In the genomic region with DNA sequence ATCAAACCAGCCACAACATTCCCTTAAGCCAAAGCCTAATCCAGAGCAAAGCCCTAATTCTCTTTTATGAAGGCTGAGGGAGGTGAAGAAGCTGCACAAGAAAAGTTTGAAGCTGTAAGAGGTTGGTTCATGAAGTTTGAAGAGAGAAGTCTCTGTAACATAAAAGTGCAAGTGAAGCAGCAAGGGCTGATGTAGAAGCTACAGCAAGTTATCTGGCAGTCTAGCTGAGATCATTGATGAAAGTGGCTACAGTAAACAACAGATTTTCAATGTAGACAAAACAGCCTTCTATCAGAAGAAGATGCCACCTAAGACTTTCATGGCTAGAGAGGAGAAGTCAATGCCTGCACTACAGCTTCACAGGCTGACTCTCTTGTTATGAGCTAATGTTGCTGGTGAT, we compare ENCODE assay signal across 23 cellular contexts. TPM values are rescaled to one million over a fixed set of nuclear protein-coding genes. Genes with fewer than 3 reads are reported as not detected.
DNase-seq lines count a peak whose midpoint lies in the region; ATAC-seq, FAIRE-seq and TF ChIP-seq lines count a peak whose summit lies in the region.
"Had no signal": no experiment of that assay in that cellular context is flagged by ENCODE, and none has a peak within 500 bp of the region (broad histone marks: within the 10 kb centered on the region; RNA-seq: fewer than 3 reads in every experiment).

No MANE protein-coding gene starts in this region.

- no peaks in the 10 kb centered on the region for H3F3A ChIP-seq in GM23338 (replicated peaks; ENCODE audit: low read depth)
- no peaks in the 10 kb centered on the region for H3F3A ChIP-seq in Loucy (ENCODE audit: low read depth)

- H2AFZ ChIP-seq in GM23338, result peak overlapping the region; percentile 78; the same call in 1 of the 2 replicates
- H2AFZ ChIP-seq in Loucy (ENCODE audit: low read length), result 0 out of 2 replicates have a peak overlapping the region, but pooled peaks have one; percentile 52
- H2AFZ ChIP-seq in osteoblast (ENCODE audit: low read length), result peak overlapping the region; percentile 23

- peaks cover 8% of the 10 kb centered on the region; the same call in 2 of the 3 replicates for H3K9me3 Mint-ChIP-seq in GM23338
- H3K9me3 Mint-ChIP-seq: CD4-positive, alpha-beta T cell had no signal

- H3K9me3 ChIP-seq in A549 (peaks cover 25% of the 10 kb centered on the region), Loucy (ENCODE audit: insufficient read depth, low read depth, low read length) (peaks cover 10% of the 10 kb centered on the region; the same call in 1 of the 2 replicates), osteoblast (ENCODE audit: low read depth, low read length) (no peaks in the 10 kb centered on the region)
- H3K9me3 ChIP-seq: HAP-1 had no signal

- H3K4me3 ChIP-seq in A549 (no peak overlapping the region), GM23338 (no peak overlapping the region), Loucy (ENCODE audit: low read length, poor library complexity, severe bottlenecking) (no peak overlapping the region), osteoblast (ENCODE audit: insufficient read depth, low read length) (no peak overlapping the region)
- H3K4me3 ChIP-seq: HAP-1 had no signal

- TF ChIP-seq CTCF in A549 (IDR thresholded peaks at IDR 0.05) (no peak), GM23338 (conservative IDR thresholded peaks at IDR 0.05; ENCODE audit: low read depth in 2 of 2) (no peak), Loucy (conservative IDR thresholded peaks at IDR 0.05; ENCODE audit: low read length) (no peak), osteoblast (IDR thresholded peaks at IDR 0.05; ENCODE audit: extremely low read depth, low read depth, low read length) (no peak)

- H4K20me1 ChIP-seq in GM23338 (replicated peaks; ENCODE audit: insufficient read depth) (no peaks in the 10 kb centered on the region), Loucy (ENCODE audit: insufficient read depth, low read length, poor library complexity, severe bottlenecking) (no peaks in the 10 kb centered on the region), osteoblast (ENCODE audit: insufficient read depth, low read length) (no peaks in the 10 kb centered on the region)

- TF ChIP-seq POLR2A in A549 (IDR thresholded peaks at IDR 0.05; ENCODE audit: low read length), result no peak

- H3K9ac ChIP-seq in Loucy (ENCODE audit: low read depth, low read length, poor library complexity, severe bottlenecking), result no peak overlapping the region

- no peak for TF ChIP-seq EP300 in A549 (IDR thresholded peaks at IDR 0.05)

- H3K27me3 ChIP-seq in GM23338 (ENCODE audit: insufficient read depth) (no peaks in the 10 kb centered on the region), Loucy (ENCODE audit: insufficient read depth, low read length, poor library complexity, severe bottlenecking) (no peaks in the 10 kb centered on the region), osteoblast (ENCODE audit: insufficient read depth, low read length) (no peaks in the 10 kb centered on the region)

- H3K4me3 Mint-ChIP-seq in GM23338, result no peak overlapping the region
- H3K4me3 Mint-ChIP-seq: CD4-positive, alpha-beta T cell; HFFc6 had no signal

- H3K9me2 ChIP-seq in GM23338 (ENCODE audit: insufficient read depth), result no peaks in the 10 kb centered on the region
- no peaks in the 10 kb centered on the region for H3K9me2 ChIP-seq in Loucy (replicated peaks; ENCODE audit: low read depth, low read length)

- H3K79me2 ChIP-seq in GM23338 (replicated peaks; ENCODE audit: insufficient read depth) (no peaks in the 10 kb centered on the region), Loucy (ENCODE audit: insufficient read depth, low read length) (no peaks in the 10 kb centered on the region), osteoblast (ENCODE audit: insufficient read depth, low read length) (no peaks in the 10 kb centered on the region)

- peak; percentile 39 for FAIRE-seq in A549 (lab: Jason Lieb, UNC)
- FAIRE-seq: A204.1, D721Med, G401.6, GM12892, GM18507, H1, HTR-8/SVneo had no signal

- H3K4me1 Mint-ChIP-seq in GM23338, result no peaks in the 10 kb centered on the region

- H3K36me3 ChIP-seq in GM23338 (ENCODE audit: insufficient read depth), result no peaks in the 10 kb centered on the region; the same call in 1 of the 2 replicates
- no peaks in the 10 kb centered on the region for H3K36me3 ChIP-seq in Loucy (ENCODE audit: insufficient read depth, low read length)
- no peaks in the 10 kb centered on the region for H3K36me3 ChIP-seq in osteoblast (ENCODE audit: insufficient read depth, low read length)
- H3K36me3 ChIP-seq: HAP-1 had no signal

- CTCF ChIA-PET in A549 (lab: Yijun Ruan, JAX), result interaction anchor here (0.7 to 2.0 kb wide), 2 partner anchors 12 to 13 kb away, joined by 4 to 11 read pairs; no protein-coding TSS in a partner anchor

- DNase-seq in A549 (ENCODE audit: low read depth in 1 of 2, low spot score in 1 of 2) (no peak), GM23338 (ENCODE audit: low spot score) (no peak), osteoblast (ENCODE audit: insufficient read length, low spot score, missing footprints) (no peak)
- DNase-seq in effector CD4-positive, alpha-beta T cell, result no peak
- DNase-seq: AML-193; Caco-2; CD4-positive, alpha-beta T cell; HFFc6; KG1 had no signal

- no peak for ATAC-seq in A549
- no peak for ATAC-seq in GM23338
- ATAC-seq in HG02973 (IDR thresholded peaks at IDR 0.05; ENCODE audit: unreplicated experiment), result no peak
- ATAC-seq in GM18519 (IDR thresholded peaks at IDR 0.05; ENCODE audit: low FRiP score, unreplicated experiment), result no peak

- no peak overlapping the region for H3K4me2 ChIP-seq in A549
- H3K4me2 ChIP-seq in GM23338, result no peak overlapping the region
- H3K4me2 ChIP-seq in Loucy (ENCODE audit: low read depth, low read length, poor library complexity, severe bottlenecking), result no peak overlapping the region
- H3K4me2 ChIP-seq in osteoblast (ENCODE audit: insufficient read depth, low read length), result no peak overlapping the region

- H3K4me1 ChIP-seq in A549 (no peaks in the 10 kb centered on the region), GM23338 (ENCODE audit: insufficient read depth) (no peaks in the 10 kb centered on the region), Loucy (ENCODE audit: insufficient read depth, low read length, poor library complexity, severe bottlenecking) (no peaks in the 10 kb centered on the region), osteoblast (ENCODE audit: insufficient read depth, low read length) (no peaks in the 10 kb centered on the region)
- H3K4me1 ChIP-seq: Caco-2, HAP-1 had no signal

- H3K27ac ChIP-seq in A549, result no peak overlapping the region
- no peak overlapping the region for H3K27ac ChIP-seq in GM23338 (ENCODE audit: low read depth)
- H3K27ac ChIP-seq in osteoblast (ENCODE audit: low read depth, low read length), result no peak overlapping the region
- H3K27ac ChIP-seq: C4-2B had no signal

- no peak for TF ChIP-seq RAD21 in A549 (conservative IDR thresholded peaks at IDR 0.05 in 1 of 2, IDR thresholded peaks at IDR 0.05 in 1 of 2)

- no peak overlapping the region for H3K27ac Mint-ChIP-seq in GM23338
- H3K27ac Mint-ChIP-seq: CD4-positive, alpha-beta T cell; HFFc6; IgD-negative memory B cell had no signal

- POLR2A ChIA-PET in A549 (lab: Yijun Ruan, JAX), result no interaction called here

- H3K36me3 Mint-ChIP-seq in GM23338 (ENCODE audit: low read depth), result 0 out of 3 replicates have a peak, but pooled peaks cover 5% of the 10 kb centered on the region
- H3K36me3 Mint-ChIP-seq: IgD-negative memory B cell had no signal

- H3K27me3 Mint-ChIP-seq in GM23338 (ENCODE audit: insufficient read depth, low read depth, poor library complexity), result no peaks in the 10 kb centered on the region

TF ChIP-seq in A549, 52 proteins besides CTCF, POLR2A, EP300 and RAD21 (continues in another document):
- no peak for TF ChIP-seq TFCP2L1 (CRISPR knock-in tag; IDR thresholded peaks at IDR 0.05)
- no peak for TF ChIP-seq CEBPB (IDR thresholded peaks at IDR 0.05)
- no peak for TF ChIP-seq POLR2AphosphoS2 (conservative IDR thresholded peaks at IDR 0.05; ENCODE audit: low read length)
- no peak for TF ChIP-seq HOXB13 (CRISPR knock-in tag; IDR thresholded peaks at IDR 0.05; ENCODE audit: low read depth)
- TF ChIP-seq HOXA7 (CRISPR knock-in tag; IDR thresholded peaks at IDR 0.05), result no peak
- TF ChIP-seq RARB (CRISPR knock-in tag; IDR thresholded peaks at IDR 0.05), result no peak
- no peak for TF ChIP-seq FOSL2 (IDR thresholded peaks at IDR 0.05)
- TF ChIP-seq FOSL2 (CRISPR knock-in tag; IDR thresholded peaks at IDR 0.05), result no peak
- TF ChIP-seq, protein P1, sequence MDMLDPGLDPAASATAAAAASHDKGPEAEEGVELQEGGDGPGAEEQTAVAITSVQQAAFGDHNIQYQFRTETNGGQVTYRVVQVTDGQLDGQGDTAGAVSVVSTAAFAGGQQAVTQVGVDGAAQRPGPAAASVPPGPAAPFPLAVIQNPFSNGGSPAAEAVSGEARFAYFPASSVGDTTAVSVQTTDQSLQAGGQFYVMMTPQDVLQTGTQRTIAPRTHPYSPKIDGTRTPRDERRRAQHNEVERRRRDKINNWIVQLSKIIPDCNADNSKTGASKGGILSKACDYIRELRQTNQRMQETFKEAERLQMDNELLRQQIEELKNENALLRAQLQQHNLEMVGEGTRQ (IDR thresholded peaks at IDR 0.05), result no peak

TF ChIP-seq in GM23338, 12 proteins besides CTCF, POLR2A, EP300 and RAD21 (continues in another document):
- TF ChIP-seq EZH2 (IDR thresholded peaks at IDR 0.05; ENCODE audit: low read depth, unreplicated experiment), result no peak

RNA-seq across cellular contexts. Expression of a gene that starts 52.5 kb away (rescaled TPM):
- polyA plus RNA-seq in A549 (2011; rRNA removed) (0.34 and 0.86 TPM in 2 replicates), A549 (2017; fragmentation: RNase III; extraction: RNeasy Plus Mini Kit Qiagen cat#74134 plus additional on column Dnase treatment) (0.39 to 0.70 TPM (median 0.40 TPM) in 3 replicates), GM23338 (2016; fragmentation: Nextera tagmentation; extraction: Ambion mirVana) (0.49 and 0.65 TPM in 2 replicates)
- polyA plus RNA-seq in A549 (2012; cell fraction: cytosol; rRNA removed), result not detected in 2 replicates
- polyA plus RNA-seq in A549 (2012; cell fraction: nucleus; rRNA removed), result not detected in 2 replicates
- not detected in 2 replicates for polyA minus RNA-seq in A549 (2011; rRNA and poly(A)+ RNA removed)
- total RNA-seq in GM23338 (2014; rRNA removed; shearing (Covaris generic)), result not detected in 2 replicates
- total RNA-seq in osteoblast, result under 0.01 TPM in 1 of 2 replicates, not detected in the other
- total RNA-seq: Caco-2; CD4-positive, alpha-beta T cell; H1; HFFc6 had no signal
- polyA plus RNA-seq: BJ, H1, IgD-negative memory B cell had no signal

Comparison
In these comparisons a context has a peak if more than half of its experiments do, and no peak if none do; other contexts are left out.
1. H2AFZ ChIP-seq: peak in every context shown above with its lines; median percentile 78 in GM23338; 52 in Loucy; 23 in osteoblast.